21 cellular contexts compared by ENCODE assay signal in genomic region chrX:97704881-97705280, GRCh38.
"Had no signal": no experiment of that assay in that cellular context is flagged by ENCODE, and none has a peak within 500 bp of the region (broad histone marks: within the 10 kb centered on the region; RNA-seq: fewer than 3 reads in every experiment).

No MANE protein-coding gene starts in this region.

- DNase-seq: dermis blood vessel endothelial cell; endodermal cell; erythroblast; foreskin keratinocyte; immature natural killer cell; left ventricle myocardium inferior; lower lobe of right lung; nucleus accumbens; pancreas; right cardiac atrium; stimulated activated CD4-positive, alpha-beta T cell treated with anti-CD3 and anti-CD28 coated beads, Interleukin-4, amount 100 ng/mL, for 1 hour; tibial artery; upper lobe of left lung; uterus had no signal

- H3K4me3 Mint-ChIP-seq: endodermal cell; immature natural killer cell; memory B cell; mesothelial cell of epicardium; natural killer cell treated with Interleukin-12 subunit alpha and Interleukin-12 subunit beta and Interleukin-15 and Interleukin-18, amount 100 ng/mL, for 72 hours; neural progenitor cell; stimulated activated memory B cell treated with anti-CD40 and anti-IgM and Interleukin-4, amounts not matched to agents 10 μg/mL and 1 μg/mL and 100 μg/mL, for 72 hours; stimulated activated naive CD8-positive, alpha-beta T cell treated with anti-CD3 and anti-CD28 coated beads, Interleukin-15, Interleukin-2, amounts not matched to agents 100 ng/mL and 50 ng/mL, for 24 hours had no signal

- H3K27me3 Mint-ChIP-seq: progenitor cell of endocrine pancreas; stimulated activated memory B cell treated with anti-CD40 and anti-IgM and Interleukin-4, amounts not matched to agents 10 μg/mL and 1 μg/mL and 100 μg/mL, for 72 hours; stimulated activated naive CD8-positive, alpha-beta T cell treated with anti-CD3 and anti-CD28 coated beads, Interleukin-15, Interleukin-2, amounts not matched to agents 100 ng/mL and 50 ng/mL, for 24 hours had no signal

- H3K4me1 Mint-ChIP-seq: endodermal cell; immature natural killer cell; memory B cell; mesothelial cell of epicardium; stimulated activated memory B cell treated with anti-CD40 and anti-IgM and Interleukin-4, amounts not matched to agents 10 μg/mL and 1 μg/mL and 100 μg/mL, for 72 hours had no signal

- ATAC-seq: foreskin keratinocyte; lower lobe of right lung; natural killer cell treated with Interleukin-12 subunit alpha and Interleukin-12 subunit beta and Interleukin-15 and Interleukin-18, amount 100 ng/mL, for 72 hours; pancreas; right cardiac atrium; stimulated activated memory B cell treated with anti-CD40 and anti-IgM and Interleukin-4, amounts not matched to agents 10 μg/mL and 1 μg/mL and 100 μg/mL, for 72 hours had no signal

- H3K36me3 Mint-ChIP-seq: immature natural killer cell; mesothelial cell of epicardium; natural killer cell treated with Interleukin-12 subunit alpha and Interleukin-12 subunit beta and Interleukin-15 and Interleukin-18, amount 100 ng/mL, for 72 hours; stimulated activated memory B cell treated with anti-CD40 and anti-IgM and Interleukin-4, amounts not matched to agents 10 μg/mL and 1 μg/mL and 100 μg/mL, for 72 hours had no signal

- H3K27ac Mint-ChIP-seq: endodermal cell; immature natural killer cell; memory B cell; mesothelial cell of epicardium; natural killer cell treated with Interleukin-12 subunit alpha and Interleukin-12 subunit beta and Interleukin-15 and Interleukin-18, amount 100 ng/mL, for 72 hours; progenitor cell of endocrine pancreas; stimulated activated memory B cell treated with anti-CD40 and anti-IgM and Interleukin-4, amounts not matched to agents 10 μg/mL and 1 μg/mL and 100 μg/mL, for 72 hours; stimulated activated naive CD8-positive, alpha-beta T cell treated with anti-CD3 and anti-CD28 coated beads, Interleukin-15, Interleukin-2, amounts not matched to agents 100 ng/mL and 50 ng/mL, for 24 hours had no signal

- H3K9me3 Mint-ChIP-seq: memory B cell; stimulated activated memory B cell treated with anti-CD40 and anti-IgM and Interleukin-4, amounts not matched to agents 10 μg/mL and 1 μg/mL and 100 μg/mL, for 72 hours; stimulated activated naive CD8-positive, alpha-beta T cell treated with anti-CD3 and anti-CD28 coated beads, Interleukin-15, Interleukin-2, amounts not matched to agents 100 ng/mL and 50 ng/mL, for 24 hours had no signal
